Comparison of ENCODE assay signal across 16 cellular contexts in the genomic region with DNA sequence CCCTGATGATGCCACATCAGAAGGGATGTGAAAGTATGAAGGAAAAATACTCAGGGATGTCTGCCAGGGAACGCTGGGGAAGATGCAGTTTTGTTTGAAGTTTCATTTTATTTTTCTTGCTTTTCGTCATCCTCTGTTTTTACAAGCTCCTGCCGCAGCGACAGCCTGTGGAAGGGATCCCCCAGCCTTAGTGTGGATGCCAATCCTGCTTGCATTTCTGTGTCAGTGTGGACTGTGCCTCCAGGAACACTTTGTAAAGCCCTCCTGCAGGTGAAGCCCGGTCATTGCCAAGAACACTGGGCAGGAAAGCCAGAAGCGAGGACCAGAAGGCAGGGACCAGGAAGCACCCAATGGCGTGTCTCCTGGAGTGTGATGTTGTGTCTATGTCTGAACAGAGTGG.
DNase-seq lines count a peak whose midpoint lies in the region; ATAC-seq, FAIRE-seq and TF ChIP-seq lines count a peak whose summit lies in the region.
"Had no signal": no experiment of that assay in that cellular context is flagged by ENCODE, and none has a peak within 500 bp of the region (broad histone marks: within the 10 kb centered on the region; RNA-seq: fewer than 3 reads in every experiment).

No MANE protein-coding gene starts in this region.

- H3K4me1 ChIP-seq in kidney (ENCODE audit: control insufficient read depth in 1 of 2, insufficient read depth in 1 of 2, low read depth in 1 of 2, low read length in 2 of 2) (peaks cover 5 to 7% of the 10 kb centered on the region in 2 donors), suprapubic skin (peaks cover 14% of the 10 kb centered on the region)

- in situ Hi-C loops in astrocyte of the spinal cord (cut with HindIII; ENCODE audit: low sequenced_read_pairs) = no loop called here

- no peak for ATAC-seq in HG02840 (IDR thresholded peaks at IDR 0.05; ENCODE audit: low FRiP score, unreplicated experiment)
- ATAC-seq in GM21786 (IDR thresholded peaks at IDR 0.05; ENCODE audit: unreplicated experiment) = no peak

- H3K4me3 ChIP-seq in astrocyte of the spinal cord (ENCODE audit: low read depth, low read length) (no peak overlapping the region), kidney (ENCODE audit: low read length in 2 of 2) (no peak overlapping the region), suprapubic skin (no peak overlapping the region)
- H3K4me3 ChIP-seq: BLaER1 treated with 17β-estradiol and CSF1 and Interleukin-3, amounts not matched to agents 10 nM and 100 nM had no signal

- TF ChIP-seq POLR2A in suprapubic skin (IDR thresholded peaks at IDR 0.05) = no peak

- TF ChIP-seq EP300 in suprapubic skin (IDR thresholded peaks at IDR 0.05) = no peak

- FAIRE-seq in kidney (lab: Jason Lieb, UNC) = no peak
- FAIRE-seq: H1, HTR-8/SVneo had no signal

- H3K9me3 ChIP-seq in kidney (ENCODE audit: control insufficient read depth in 1 of 2, low read length in 2 of 2) (no peaks in the 10 kb centered on the region), suprapubic skin (no peaks in the 10 kb centered on the region)
- H3K9me3 ChIP-seq: BLaER1 treated with 17β-estradiol and CSF1 and Interleukin-3, amounts not matched to agents 10 nM and 100 nM had no signal

- intact Hi-C loops in kidney (cut with DNase I) = no loop called here

- peak; percentile 21 for DNase-seq in activated CD8-positive, alpha-beta memory T cell treated with anti-CD3 and anti-CD28 coated beads for 24 hours
- DNase-seq in activated CD8-positive, alpha-beta memory T cell treated with anti-CD3 and anti-CD28 coated beads, Interleukin-2, amount 50 U/mL, for 4 hours = no peak
- DNase-seq in astrocyte of the spinal cord (ENCODE audit: low read depth, low spot score) (peak; percentile 28), kidney (peak; percentile 10), suprapubic skin (ENCODE audit: low spot score in 2 of 2) (peak; percentile 43 to 49), medulla oblongata (ENCODE audit: extremely low spot score) (no peak)
- DNase-seq: MV-4-11, NCI-H1417 treated with DMSO at 0.1 percent for 48 hours, NCI-H2029 treated with DMSO at 0.1 percent for 48 hours, NCI-H2227 treated with DMSO at 0.1 percent for 48 hours, NCI-H526 treated with DMSO at 0.1 percent for 48 hours had no signal

- no peaks in the 10 kb centered on the region for H3K27me3 ChIP-seq in suprapubic skin
- H3K27me3 ChIP-seq: BLaER1 treated with 17β-estradiol and CSF1 and Interleukin-3, amounts not matched to agents 10 nM and 100 nM had no signal

- H3K27ac ChIP-seq in kidney (ENCODE audit: low read depth in 2 of 2, low read length in 2 of 2) (no peak overlapping the region), suprapubic skin (no peak overlapping the region)
- H3K27ac ChIP-seq: BLaER1 treated with 17β-estradiol and CSF1 and Interleukin-3, amounts not matched to agents 10 nM and 100 nM had no signal

- H3K36me3 ChIP-seq in kidney (ENCODE audit: control insufficient read depth in 1 of 2, insufficient read depth in 2 of 2, low read length in 2 of 2) (no peaks in the 10 kb centered on the region), suprapubic skin (peaks cover 2% of the 10 kb centered on the region)

- TF ChIP-seq CTCF in astrocyte of the spinal cord (IDR thresholded peaks at IDR 0.05; ENCODE audit: low read depth, low read length) = no peak
- no peak for TF ChIP-seq CTCF in kidney (IDR thresholded peaks at IDR 0.05; ENCODE audit: borderline replicate concordance, extremely low read depth, insufficient read depth)
- no peak for TF ChIP-seq CTCF in suprapubic skin (IDR thresholded peaks at IDR 0.05)

- no peak overlapping the region for H3K9ac ChIP-seq in kidney (ENCODE audit: low read length in 2 of 2)
- H3K9ac ChIP-seq: BLaER1 treated with 17β-estradiol and CSF1 and Interleukin-3, amounts not matched to agents 10 nM and 100 nM had no signal

- 92% methylated on average over 7 of the region's 7 CpGs for WGBS in suprapubic skin

Comparison
In these comparisons a context has a peak if more than half of its experiments do, and no peak if none do; other contexts are left out.
1. DNase-seq: peak in activated CD8-positive, alpha-beta memory T cell treated with anti-CD3 and anti-CD28 coated beads for 24 hours (single experiment), astrocyte of the spinal cord (single experiment), kidney (single experiment) and suprapubic skin (2 of 2); none in activated CD8-positive, alpha-beta memory T cell treated with anti-CD3 and anti-CD28 coated beads, Interleukin-2, amount 50 U/mL, for 4 hours (single experiment) and medulla oblongata (single experiment).